In the genomic region with DNA sequence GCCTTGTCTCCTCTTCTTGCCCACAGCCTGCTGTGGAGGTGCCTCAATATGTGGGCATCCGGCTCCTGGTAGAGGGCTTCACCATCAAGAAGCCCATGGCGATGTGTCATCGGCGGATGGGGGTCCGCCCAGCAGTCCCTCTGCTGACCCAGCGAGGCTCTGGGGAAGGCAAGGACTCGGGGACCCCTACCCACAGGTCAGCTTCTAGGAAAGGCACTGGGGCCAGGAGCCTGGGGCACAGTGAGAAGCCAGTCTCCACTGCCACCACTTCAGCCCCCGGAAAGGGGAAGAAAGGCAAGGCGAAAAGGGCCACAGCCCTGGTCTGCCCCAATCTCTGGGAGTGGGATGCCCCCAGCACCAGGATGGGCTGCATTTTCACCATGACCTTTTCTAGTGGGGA, we compare ENCODE assay signal across 2 cellular contexts.
A peak's percentile ranks its signal among the peaks of the same experiment; 100 is the strongest.
TF ChIP-seq lines count a peak whose summit lies in the region.

No MANE protein-coding gene starts in this region.

TF ChIP-seq in K562, 482 proteins besides CTCF, POLR2A, EP300 and RAD21:
- TF ChIP-seq ZNF12 (CRISPR knock-in tag; IDR thresholded peaks at IDR 0.05) (no peak), RBFOX2 (IDR thresholded peaks at IDR 0.05; ENCODE audit: low read depth, low read length) (peak; percentile 40; the same call in 1 of the 2 replicates), TCF3 (CRISPR knock-in tag; IDR thresholded peaks at IDR 0.05) (no peak)

TF ChIP-seq in SK-N-SH treated with all-trans-retinoic acid at 6 μM for 48 hours, 23 proteins besides CTCF, POLR2A, EP300 and RAD21:
- TF ChIP-seq ZFP30 (CRISPR knock-in tag; IDR thresholded peaks at IDR 0.05) (no peak), OSR1 (CRISPR knock-in tag; IDR thresholded peaks at IDR 0.05) (no peak), ARNTL (CRISPR knock-in tag; IDR thresholded peaks at IDR 0.05; ENCODE audit: borderline replicate concordance, low read depth) (no peak), BACH2 (CRISPR knock-in tag; IDR thresholded peaks at IDR 0.05; ENCODE audit: borderline replicate concordance) (no peak)
- TF ChIP-seq, protein P1, sequence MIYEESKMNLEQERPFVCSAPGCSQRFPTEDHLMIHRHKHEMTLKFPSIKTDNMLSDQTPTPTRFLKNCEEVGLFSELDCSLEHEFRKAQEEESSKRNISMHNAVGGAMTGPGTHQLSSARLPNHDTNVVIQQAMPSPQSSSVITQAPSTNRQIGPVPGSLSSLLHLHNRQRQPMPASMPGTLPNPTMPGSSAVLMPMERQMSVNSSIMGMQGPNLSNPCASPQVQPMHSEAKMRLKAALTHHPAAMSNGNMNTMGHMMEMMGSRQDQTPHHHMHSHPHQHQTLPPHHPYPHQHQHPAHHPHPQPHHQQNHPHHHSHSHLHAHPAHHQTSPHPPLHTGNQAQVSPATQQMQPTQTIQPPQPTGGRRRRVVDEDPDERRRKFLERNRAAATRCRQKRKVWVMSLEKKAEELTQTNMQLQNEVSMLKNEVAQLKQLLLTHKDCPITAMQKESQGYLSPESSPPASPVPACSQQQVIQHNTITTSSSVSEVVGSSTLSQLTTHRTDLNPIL (CRISPR knock-in tag; IDR thresholded peaks at IDR 0.05; ENCODE audit: low read depth): no peak
